ENCODE assay signal across 1 cellular context in the genomic region with DNA sequence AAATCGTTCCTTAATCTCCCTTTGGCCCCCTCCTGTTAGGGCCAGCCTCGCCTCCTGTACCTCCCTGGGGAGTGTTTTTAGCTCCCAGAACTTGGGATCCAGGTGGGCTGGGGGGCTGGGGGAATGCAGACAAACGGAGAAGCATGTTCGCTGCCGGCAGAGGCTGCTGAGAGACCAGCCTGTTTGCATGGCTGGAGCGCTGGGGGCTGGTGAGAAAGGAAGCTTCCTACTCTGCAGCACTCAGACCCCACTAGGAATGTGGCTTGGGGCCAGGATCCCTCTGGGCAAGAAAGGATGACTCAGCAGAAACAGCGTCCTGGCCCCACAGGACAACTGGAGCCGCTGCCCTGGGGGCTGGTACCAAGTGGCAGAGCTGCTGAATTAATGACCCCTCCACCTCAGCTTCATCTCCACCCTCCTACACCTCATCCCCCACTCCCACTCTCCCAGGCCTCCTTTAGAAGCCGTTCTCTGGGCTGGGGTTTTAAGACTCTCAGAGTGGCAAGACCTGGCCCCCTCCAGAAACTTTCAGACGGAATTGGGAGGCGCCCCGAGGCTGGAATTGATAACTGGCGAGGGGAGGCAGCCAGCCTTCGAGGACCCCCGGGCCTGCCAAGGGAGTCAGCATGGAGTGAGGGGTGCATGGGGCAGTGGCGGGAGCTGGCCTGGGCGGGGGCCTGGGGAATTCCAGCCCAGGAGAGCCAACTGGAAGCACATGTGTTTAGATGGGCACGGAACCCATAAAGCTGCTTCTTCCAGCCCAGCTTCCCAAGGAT.
TF ChIP-seq lines count a peak whose summit lies in the region.

No MANE protein-coding gene starts in this region.

TF ChIP-seq in HEK293, 187 proteins besides CTCF, POLR2A, EP300 and RAD21 (continued from another document):
- TF ChIP-seq, protein P1, sequence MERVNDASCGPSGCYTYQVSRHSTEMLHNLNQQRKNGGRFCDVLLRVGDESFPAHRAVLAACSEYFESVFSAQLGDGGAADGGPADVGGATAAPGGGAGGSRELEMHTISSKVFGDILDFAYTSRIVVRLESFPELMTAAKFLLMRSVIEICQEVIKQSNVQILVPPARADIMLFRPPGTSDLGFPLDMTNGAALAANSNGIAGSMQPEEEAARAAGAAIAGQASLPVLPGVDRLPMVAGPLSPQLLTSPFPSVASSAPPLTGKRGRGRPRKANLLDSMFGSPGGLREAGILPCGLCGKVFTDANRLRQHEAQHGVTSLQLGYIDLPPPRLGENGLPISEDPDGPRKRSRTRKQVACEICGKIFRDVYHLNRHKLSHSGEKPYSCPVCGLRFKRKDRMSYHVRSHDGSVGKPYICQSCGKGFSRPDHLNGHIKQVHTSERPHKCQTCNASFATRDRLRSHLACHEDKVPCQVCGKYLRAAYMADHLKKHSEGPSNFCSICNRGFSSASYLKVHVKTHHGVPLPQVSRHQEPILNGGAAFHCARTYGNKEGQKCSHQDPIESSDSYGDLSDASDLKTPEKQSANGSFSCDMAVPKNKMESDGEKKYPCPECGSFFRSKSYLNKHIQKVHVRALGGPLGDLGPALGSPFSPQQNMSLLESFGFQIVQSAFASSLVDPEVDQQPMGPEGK (tag by site-specific recombination; IDR thresholded peaks at IDR 0.05) = peak; percentile 61
- TF ChIP-seq ZBTB48 (tag by site-specific recombination; IDR thresholded peaks at IDR 0.05) = 0 out of 2 replicates have a peak, but pooled peaks have one; percentile 55
- TF ChIP-seq ZEB2 (tag by site-specific recombination; IDR thresholded peaks at IDR 0.05) = 0 out of 2 replicates have a peak, but pooled peaks have one; percentile 17
- peak; percentile 88 for TF ChIP-seq GLIS1 (tag by site-specific recombination; IDR thresholded peaks at IDR 0.05)
- peak; percentile 35; the same call in 1 of the 2 replicates for TF ChIP-seq KLF10 (tag by site-specific recombination; IDR thresholded peaks at IDR 0.05)
- no peak for TF ChIP-seq SCRT1 (tag by site-specific recombination; IDR thresholded peaks at IDR 0.05; ENCODE audit: borderline replicate concordance)
- peak; percentile 83 for TF ChIP-seq GLIS2 (tag by site-specific recombination; IDR thresholded peaks at IDR 0.05)
- peak; percentile 36; the same call in 1 of the 2 replicates for TF ChIP-seq ZNF24 (tag by site-specific recombination; IDR thresholded peaks at IDR 0.05)
- TF ChIP-seq ZBTB8A (tag by site-specific recombination; IDR thresholded peaks at IDR 0.05) = peak; percentile 79
- TF ChIP-seq ZNF792 (tag by site-specific recombination; IDR thresholded peaks at IDR 0.05) = no peak
- TF ChIP-seq SP7 (tag by site-specific recombination; IDR thresholded peaks at IDR 0.05) = peak; percentile 68
- peak; percentile 78 for TF ChIP-seq ZNF660 (tag by site-specific recombination; IDR thresholded peaks at IDR 0.05)
- TF ChIP-seq FEZF1 (tag by site-specific recombination; IDR thresholded peaks at IDR 0.05) = peak; percentile 56
- TF ChIP-seq, protein P2, sequence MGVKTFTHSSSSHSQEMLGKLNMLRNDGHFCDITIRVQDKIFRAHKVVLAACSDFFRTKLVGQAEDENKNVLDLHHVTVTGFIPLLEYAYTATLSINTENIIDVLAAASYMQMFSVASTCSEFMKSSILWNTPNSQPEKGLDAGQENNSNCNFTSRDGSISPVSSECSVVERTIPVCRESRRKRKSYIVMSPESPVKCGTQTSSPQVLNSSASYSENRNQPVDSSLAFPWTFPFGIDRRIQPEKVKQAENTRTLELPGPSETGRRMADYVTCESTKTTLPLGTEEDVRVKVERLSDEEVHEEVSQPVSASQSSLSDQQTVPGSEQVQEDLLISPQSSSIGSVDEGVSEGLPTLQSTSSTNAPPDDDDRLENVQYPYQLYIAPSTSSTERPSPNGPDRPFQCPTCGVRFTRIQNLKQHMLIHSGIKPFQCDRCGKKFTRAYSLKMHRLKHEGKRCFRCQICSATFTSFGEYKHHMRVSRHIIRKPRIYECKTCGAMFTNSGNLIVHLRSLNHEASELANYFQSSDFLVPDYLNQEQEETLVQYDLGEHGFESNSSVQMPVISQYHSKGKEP (tag by site-specific recombination; IDR thresholded peaks at IDR 0.05) = no peak
- 0 out of 2 replicates have a peak, but pooled peaks have one; percentile 18 for TF ChIP-seq ZNF366 (tag by site-specific recombination; conservative IDR thresholded peaks at IDR 0.05)
- TF ChIP-seq ZNF629 (tag by site-specific recombination; IDR thresholded peaks at IDR 0.05) = 0 out of 2 replicates have a peak, but pooled peaks have one; percentile 43
- TF ChIP-seq ZBTB17 (tag by site-specific recombination; IDR thresholded peaks at IDR 0.05) = peak; percentile 78
- TF ChIP-seq ZNF335 (tag by site-specific recombination; conservative IDR thresholded peaks at IDR 0.05) = peak; percentile 47
- TF ChIP-seq OSR2 (tag by site-specific recombination; IDR thresholded peaks at IDR 0.05) = no peak
- TF ChIP-seq ZNF623 (tag by site-specific recombination; IDR thresholded peaks at IDR 0.05) = no peak
- no peak for TF ChIP-seq ZNF404 (tag by site-specific recombination; IDR thresholded peaks at IDR 0.05)
- TF ChIP-seq IKZF3 (tag by site-specific recombination; IDR thresholded peaks at IDR 0.05) = peak; percentile 50; the same call in 1 of the 2 replicates
- TF ChIP-seq, protein P3, sequence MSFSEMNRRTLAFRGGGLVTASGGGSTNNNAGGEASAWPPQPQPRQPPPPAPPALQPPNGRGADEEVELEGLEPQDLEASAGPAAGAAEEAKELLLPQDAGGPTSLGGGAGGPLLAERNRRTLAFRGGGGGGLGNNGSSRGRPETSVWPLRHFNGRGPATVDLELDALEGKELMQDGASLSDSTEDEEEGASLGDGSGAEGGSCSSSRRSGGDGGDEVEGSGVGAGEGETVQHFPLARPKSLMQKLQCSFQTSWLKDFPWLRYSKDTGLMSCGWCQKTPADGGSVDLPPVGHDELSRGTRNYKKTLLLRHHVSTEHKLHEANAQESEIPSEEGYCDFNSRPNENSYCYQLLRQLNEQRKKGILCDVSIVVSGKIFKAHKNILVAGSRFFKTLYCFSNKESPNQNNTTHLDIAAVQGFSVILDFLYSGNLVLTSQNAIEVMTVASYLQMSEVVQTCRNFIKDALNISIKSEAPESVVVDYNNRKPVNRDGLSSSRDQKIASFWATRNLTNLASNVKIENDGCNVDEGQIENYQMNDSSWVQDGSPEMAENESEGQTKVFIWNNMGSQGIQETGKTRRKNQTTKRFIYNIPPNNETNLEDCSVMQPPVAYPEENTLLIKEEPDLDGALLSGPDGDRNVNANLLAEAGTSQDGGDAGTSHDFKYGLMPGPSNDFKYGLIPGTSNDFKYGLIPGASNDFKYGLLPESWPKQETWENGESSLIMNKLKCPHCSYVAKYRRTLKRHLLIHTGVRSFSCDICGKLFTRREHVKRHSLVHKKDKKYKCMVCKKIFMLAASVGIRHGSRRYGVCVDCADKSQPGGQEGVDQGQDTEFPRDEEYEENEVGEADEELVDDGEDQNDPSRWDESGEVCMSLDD (tag by site-specific recombination; IDR thresholded peaks at IDR 0.05) = 0 out of 2 replicates have a peak, but pooled peaks have one; percentile 23
- TF ChIP-seq, protein P4, sequence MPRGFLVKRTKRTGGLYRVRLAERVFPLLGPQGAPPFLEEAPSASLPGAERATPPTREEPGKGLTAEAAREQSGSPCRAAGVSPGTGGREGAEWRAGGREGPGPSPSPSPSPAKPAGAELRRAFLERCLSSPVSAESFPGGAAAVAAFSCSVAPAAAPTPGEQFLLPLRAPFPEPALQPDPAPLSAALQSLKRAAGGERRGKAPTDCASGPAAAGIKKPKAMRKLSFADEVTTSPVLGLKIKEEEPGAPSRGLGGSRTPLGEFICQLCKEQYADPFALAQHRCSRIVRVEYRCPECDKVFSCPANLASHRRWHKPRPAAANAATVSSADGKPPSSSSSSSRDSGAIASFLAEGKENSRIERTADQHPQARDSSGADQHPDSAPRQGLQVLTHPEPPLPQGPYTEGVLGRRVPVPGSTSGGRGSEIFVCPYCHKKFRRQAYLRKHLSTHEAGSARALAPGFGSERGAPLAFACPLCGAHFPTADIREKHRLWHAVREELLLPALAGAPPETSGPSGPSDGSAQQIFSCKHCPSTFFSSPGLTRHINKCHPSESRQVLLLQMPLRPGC (tag by site-specific recombination; IDR thresholded peaks at IDR 0.05) = 0 out of 2 replicates have a peak, but pooled peaks have one; percentile 25
- no peak for TF ChIP-seq ZNF121 (tag by site-specific recombination; IDR thresholded peaks at IDR 0.05)
- no peak for TF ChIP-seq WT1 (tag by site-specific recombination; IDR thresholded peaks at IDR 0.05)
- peak; percentile 88 for TF ChIP-seq ZFP69B (tag by site-specific recombination; IDR thresholded peaks at IDR 0.05)
- TF ChIP-seq PRDM10 (tag by site-specific recombination; IDR thresholded peaks at IDR 0.05) = peak; percentile 25; the same call in 1 of the 2 replicates
- peak; percentile 93 for TF ChIP-seq ZIC2 (tag by site-specific recombination; IDR thresholded peaks at IDR 0.05)
